ENCODE assay signal across 1 cellular context in the genomic region with DNA sequence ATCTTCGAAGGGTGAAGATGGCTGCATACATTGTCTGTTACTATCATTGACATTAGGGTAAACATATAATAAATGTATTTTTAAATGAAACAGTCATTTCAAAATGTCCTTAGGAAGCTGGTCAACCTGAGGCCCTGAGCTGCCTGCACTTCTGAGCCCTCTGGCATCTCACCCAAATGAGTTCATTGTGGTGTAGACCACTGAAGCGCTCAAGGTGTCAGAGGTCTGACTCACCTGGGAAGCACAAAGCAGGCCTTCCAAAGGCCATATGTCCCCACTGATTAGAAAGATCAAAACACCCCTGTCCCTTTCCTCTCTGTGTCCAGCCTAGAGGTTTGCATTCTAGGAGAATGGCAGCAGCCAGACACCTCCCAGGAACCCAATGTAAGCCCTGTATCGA.
TF ChIP-seq lines count a peak whose summit lies in the region.

No MANE protein-coding gene starts in this region.

TF ChIP-seq in GM23338, 12 proteins besides CTCF, POLR2A, EP300 and RAD21 (continued from another document):
- no peak for TF ChIP-seq ZNF462 (CRISPR knock-in tag; IDR thresholded peaks at IDR 0.05)
- TF ChIP-seq STAT1 (IDR thresholded peaks at IDR 0.05; ENCODE audit: unreplicated experiment): no peak
- TF ChIP-seq JUNB (IDR thresholded peaks at IDR 0.05; ENCODE audit: unreplicated experiment): no peak
